23 cellular contexts compared by ENCODE assay signal in genomic region chr2:237042101-237042500, GRCh38.
"Had no signal": no experiment of that assay in that cellular context is flagged by ENCODE, and none has a peak within 500 bp of the region (broad histone marks: within the 10 kb centered on the region; RNA-seq: fewer than 3 reads in every experiment).

No MANE protein-coding gene starts in this region.

- H3K27me3 Mint-ChIP-seq: stimulated activated memory B cell treated with anti-CD40 and anti-IgM and Interleukin-4, amounts not matched to agents 10 μg/mL and 1 μg/mL and 100 μg/mL, for 72 hours had no signal

- H3K4me1 ChIP-seq: gastrocnemius medialis, psoas muscle, sigmoid colon had no signal

- H3K9me3 Mint-ChIP-seq: stimulated activated naive CD8-positive, alpha-beta T cell treated with anti-CD3 and anti-CD28 coated beads, Interleukin-15, Interleukin-2, amounts not matched to agents 100 ng/mL and 50 ng/mL, for 24 hours had no signal

- H3K36me3 Mint-ChIP-seq: naive B cell; stimulated activated memory B cell treated with anti-CD40 and anti-IgM and Interleukin-4, amounts not matched to agents 10 μg/mL and 1 μg/mL and 100 μg/mL, for 72 hours had no signal

- H3K27ac Mint-ChIP-seq: naive B cell; nephron progenitor cell; stimulated activated memory B cell treated with anti-CD40 and anti-IgM and Interleukin-4, amounts not matched to agents 10 μg/mL and 1 μg/mL and 100 μg/mL, for 72 hours; stimulated activated naive CD8-positive, alpha-beta T cell treated with anti-CD3 and anti-CD28 coated beads, Interleukin-15, Interleukin-2, amounts not matched to agents 100 ng/mL and 50 ng/mL, for 24 hours had no signal

- ATAC-seq: esophagus mucosa; gastrocnemius medialis; left ventricle myocardium superior; lower lobe of right lung; mucosa of descending colon; psoas muscle; stimulated activated memory B cell treated with anti-CD40 and anti-IgM and Interleukin-4, amounts not matched to agents 10 μg/mL and 1 μg/mL and 100 μg/mL, for 72 hours had no signal

- H3K36me3 ChIP-seq: gastrocnemius medialis, lower lobe of right lung, ovary, sigmoid colon, thoracic aorta, tibial nerve, upper lobe of left lung had no signal

- H3K27me3 ChIP-seq: gastrocnemius medialis, ovary, sigmoid colon, tibial nerve, upper lobe of left lung had no signal

- H3K27ac ChIP-seq: coronary artery, epithelial cell of prostate, gastrocnemius medialis, lower lobe of right lung, ovary, psoas muscle, sigmoid colon, thoracic aorta, tibial nerve, upper lobe of left lung had no signal

- H3K4me3 ChIP-seq: coronary artery, gastrocnemius medialis, lower lobe of right lung, mucosa of descending colon, ovary, psoas muscle, sigmoid colon, thoracic aorta, tibial nerve, upper lobe of left lung had no signal

- H3K4me3 Mint-ChIP-seq: naive B cell; nephron progenitor cell; stimulated activated memory B cell treated with anti-CD40 and anti-IgM and Interleukin-4, amounts not matched to agents 10 μg/mL and 1 μg/mL and 100 μg/mL, for 72 hours; stimulated activated naive CD8-positive, alpha-beta T cell treated with anti-CD3 and anti-CD28 coated beads, Interleukin-15, Interleukin-2, amounts not matched to agents 100 ng/mL and 50 ng/mL, for 24 hours had no signal

- DNase-seq: foreskin fibroblast; gastrocnemius medialis; head of caudate nucleus; left ventricle myocardium superior; lower lobe of right lung; mucosa of descending colon; naive B cell; nephron progenitor cell; occipital lobe; ovary; posterior cingulate gyrus; psoas muscle; right cardiac atrium; sigmoid colon; stimulated activated CD4-positive, alpha-beta T cell treated with anti-CD3 and anti-CD28 coated beads, Interleukin-4, amount 100 ng/mL, for 4 hours; upper lobe of left lung had no signal

- H3K9me3 ChIP-seq: gastrocnemius medialis, lower lobe of right lung, mucosa of descending colon, ovary, psoas muscle, sigmoid colon, thoracic aorta, tibial nerve, upper lobe of left lung had no signal

- H3K4me1 Mint-ChIP-seq: naive B cell; stimulated activated memory B cell treated with anti-CD40 and anti-IgM and Interleukin-4, amounts not matched to agents 10 μg/mL and 1 μg/mL and 100 μg/mL, for 72 hours had no signal
